16 cellular contexts compared by ENCODE assay signal in the genomic region with DNA sequence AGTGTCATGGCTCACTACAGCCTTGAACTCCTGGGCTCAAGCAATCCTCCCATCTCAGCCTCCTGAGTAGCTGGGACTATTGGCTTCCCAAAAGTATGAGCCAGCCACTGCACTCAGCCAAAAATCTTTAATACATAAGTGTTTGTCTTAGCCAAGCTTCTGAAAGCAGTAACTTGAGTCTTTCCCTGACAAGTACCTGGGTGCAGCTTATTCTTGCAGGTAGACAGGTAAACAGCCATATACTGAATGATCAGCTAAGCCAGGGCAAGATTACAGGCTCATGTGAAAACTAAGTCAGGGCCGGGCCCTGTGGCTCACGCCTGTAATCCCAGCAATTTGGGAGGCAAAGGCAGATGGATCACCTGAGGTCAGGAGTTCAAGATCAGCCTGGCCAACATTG. TPM values are rescaled to one million over a fixed set of nuclear protein-coding genes. Genes with fewer than 3 reads are reported as not detected.
DNase-seq lines count a peak whose midpoint lies in the region; ATAC-seq and TF ChIP-seq lines count a peak whose summit lies in the region.
"Had no signal": no experiment of that assay in that cellular context is flagged by ENCODE, and none has a peak within 500 bp of the region (broad histone marks: within the 10 kb centered on the region; RNA-seq: fewer than 3 reads in every experiment).

No MANE protein-coding gene starts in this region.

- BruUV-seq in MCF 10A (replicated peaks; lab: Mats Ljungman, UMichigan) = no TSS peak

- POLR2A ChIA-PET in MCF 10A (lab: Yijun Ruan, JAX) = interaction anchor here (1.1 to 1.2 kb wide), 2 partner anchors 21 to 32 kb away, joined by 3 to 4 read pairs; no protein-coding TSS in a partner anchor
- POLR2A ChIA-PET in WTC11 (lab: Charles Lee) = no interaction called here
- POLR2A ChIA-PET in CD8-positive, alpha-beta T cell (lab: Charles Lee) = interaction anchor here (0.9 kb wide), 1 partner anchor 38 kb away, joined by 3 read pairs; no protein-coding TSS in a partner anchor

- H3K4me3 Mint-ChIP-seq in MCF 10A (ENCODE audit: unreplicated experiment) = no peak overlapping the region
- H3K4me3 Mint-ChIP-seq in central memory CD8-positive, alpha-beta T cell = no peak overlapping the region
- H3K4me3 Mint-ChIP-seq in WTC11 = no peak overlapping the region
- H3K4me3 Mint-ChIP-seq in CD8-positive, alpha-beta T cell = no peak overlapping the region
- H3K4me3 Mint-ChIP-seq: B cell, H9 had no signal

- H3K9me3 Mint-ChIP-seq in MCF 10A (ENCODE audit: unreplicated experiment) (no peaks in the 10 kb centered on the region), WTC11 (no peaks in the 10 kb centered on the region)
- H3K9me3 Mint-ChIP-seq in central memory CD8-positive, alpha-beta T cell = no peaks in the 10 kb centered on the region
- no peaks in the 10 kb centered on the region for H3K9me3 Mint-ChIP-seq in CD8-positive, alpha-beta T cell
- H3K9me3 Mint-ChIP-seq: CD8-positive, alpha-beta memory T cell; H9; IgD-negative memory B cell had no signal

- DNase-seq in MCF 10A (ENCODE audit: unreplicated experiment) = no peak
- no peak for DNase-seq in breast epithelium (ENCODE audit: low spot score in 2 of 2)
- no peak for DNase-seq in central memory CD8-positive, alpha-beta T cell (ENCODE audit: low spot score in 2 of 2)
- peak; percentile 39 for DNase-seq in mesenteric fat pad (ENCODE audit: low spot score)
- no peak for DNase-seq in upper lobe of right lung
- DNase-seq in WTC11 (ENCODE audit: low spot score) = no peak
- DNase-seq in CD8-positive, alpha-beta T cell = no peak
- DNase-seq: C1 segment of cervical spinal cord; Caco-2; CD8-positive, alpha-beta memory T cell; GM23248; H9 had no signal

- TF ChIP-seq POLR2A in breast epithelium (IDR thresholded peaks at IDR 0.05) = no peak

- peaks cover 91% of the 10 kb centered on the region for H3K36me3 Mint-ChIP-seq in MCF 10A (ENCODE audit: insufficient read depth, unreplicated experiment)
- peaks cover 58% of the 10 kb centered on the region for H3K36me3 Mint-ChIP-seq in central memory CD8-positive, alpha-beta T cell (ENCODE audit: insufficient read depth)
- H3K36me3 Mint-ChIP-seq in WTC11 = peaks cover 35% of the 10 kb centered on the region
- peaks cover 71% of the 10 kb centered on the region for H3K36me3 Mint-ChIP-seq in CD8-positive, alpha-beta T cell

- H3K4me3 ChIP-seq in breast epithelium (no peak overlapping the region), upper lobe of right lung (no peak overlapping the region)
- no peak overlapping the region for H3K4me3 ChIP-seq in CD8-positive, alpha-beta T cell (ENCODE audit: low read depth, low read length)
- H3K4me3 ChIP-seq: GM23248 had no signal

- H3K36me3 ChIP-seq in breast epithelium (no peaks in the 10 kb centered on the region), upper lobe of right lung (peaks cover 80% of the 10 kb centered on the region)
- peaks cover 11% of the 10 kb centered on the region for H3K36me3 ChIP-seq in CD8-positive, alpha-beta T cell (ENCODE audit: insufficient read depth, low read length)

- peaks cover 15% of the 10 kb centered on the region for H3K4me1 Mint-ChIP-seq in MCF 10A (ENCODE audit: insufficient read depth, unreplicated experiment)
- H3K4me1 Mint-ChIP-seq in central memory CD8-positive, alpha-beta T cell = peaks cover 31% of the 10 kb centered on the region
- no peaks in the 10 kb centered on the region for H3K4me1 Mint-ChIP-seq in WTC11
- H3K4me1 Mint-ChIP-seq in CD8-positive, alpha-beta T cell (ENCODE audit: low read depth) = peaks cover 30% of the 10 kb centered on the region
- H3K4me1 Mint-ChIP-seq: H9 had no signal

- H3K27ac ChIP-seq in breast epithelium (no peak overlapping the region), upper lobe of right lung (no peak overlapping the region)
- no peak overlapping the region for H3K27ac ChIP-seq in CD8-positive, alpha-beta T cell (ENCODE audit: low read depth, low read length)
- H3K27ac ChIP-seq: GM23248 had no signal

- no peak for ATAC-seq in central memory CD8-positive, alpha-beta T cell (replicated peaks; ENCODE audit: extremely low read depth, poor library complexity, severe bottlenecking)
- ATAC-seq in upper lobe of right lung (peak; percentile 68), GM18909 (IDR thresholded peaks at IDR 0.05; ENCODE audit: poor library complexity, unreplicated experiment) (no peak), WTC11 (no peak)
- ATAC-seq in CD8-positive, alpha-beta T cell = no peak

- H3K27ac Mint-ChIP-seq in MCF 10A (ENCODE audit: low read depth, unreplicated experiment) (peak overlapping the region; percentile 36), WTC11 (no peak overlapping the region)
- H3K27ac Mint-ChIP-seq in central memory CD8-positive, alpha-beta T cell (ENCODE audit: low read depth) = peak overlapping the region; percentile 85
- no peak overlapping the region for H3K27ac Mint-ChIP-seq in CD8-positive, alpha-beta T cell

- TF ChIP-seq CTCF in MCF 10A (IDR thresholded peaks at IDR 0.05; ENCODE audit: unreplicated experiment) = no peak
- TF ChIP-seq CTCF in breast epithelium (IDR thresholded peaks at IDR 0.05) = no peak
- no peak for TF ChIP-seq CTCF in upper lobe of right lung (IDR thresholded peaks at IDR 0.05)
- TF ChIP-seq CTCF in WTC11 (IDR thresholded peaks at IDR 0.05) = no peak
- TF ChIP-seq CTCF in CD8-positive, alpha-beta T cell (IDR thresholded peaks at IDR 0.05) = no peak

- H3K27me3 ChIP-seq in breast epithelium (no peaks in the 10 kb centered on the region), upper lobe of right lung (no peaks in the 10 kb centered on the region)
- H3K27me3 ChIP-seq in CD8-positive, alpha-beta T cell (ENCODE audit: insufficient read depth, low read length) = no peaks in the 10 kb centered on the region

- CTCF ChIA-PET in MCF 10A (lab: Yijun Ruan, JAX) (interaction anchor here (0.8 to 3.8 kb wide), 3 partner anchors 9 to 20 kb away, joined by 3 to 21 read pairs (median 4); no protein-coding TSS in a partner anchor), WTC11 (lab: Charles Lee) (interaction anchor here (0.7 to 2.3 kb wide), 3 partner anchors 8 to 127 kb away, joined by 3 to 8 read pairs (median 5); partner anchors contain the start of gene MEAF6)
- CTCF ChIA-PET in CD8-positive, alpha-beta T cell (lab: Charles Lee) = interaction anchor here (0.8 to 5.6 kb wide), 4 partner anchors 8 to 52 kb away, joined by 3 to 21 read pairs (median 6); partner anchors contain the start of gene MEAF6

- no peaks in the 10 kb centered on the region for H3K9me3 ChIP-seq in breast epithelium
- no peaks in the 10 kb centered on the region for H3K9me3 ChIP-seq in upper lobe of right lung
- H3K9me3 ChIP-seq in CD8-positive, alpha-beta T cell (ENCODE audit: low read length) = no peaks in the 10 kb centered on the region
- H3K9me3 ChIP-seq: Caco-2 had no signal

- H3K27me3 Mint-ChIP-seq in MCF 10A (ENCODE audit: insufficient read depth, unreplicated experiment) = no peaks in the 10 kb centered on the region
- no peaks in the 10 kb centered on the region for H3K27me3 Mint-ChIP-seq in central memory CD8-positive, alpha-beta T cell
- H3K27me3 Mint-ChIP-seq in WTC11 (ENCODE audit: low read depth) = no peaks in the 10 kb centered on the region
- H3K27me3 Mint-ChIP-seq in CD8-positive, alpha-beta T cell (ENCODE audit: low read depth) = no peaks in the 10 kb centered on the region
- H3K27me3 Mint-ChIP-seq: B cell; CD8-positive, alpha-beta memory T cell; IgD-negative memory B cell had no signal

- H3K4me1 ChIP-seq in breast epithelium = no peaks in the 10 kb centered on the region
- peaks cover 3% of the 10 kb centered on the region for H3K4me1 ChIP-seq in upper lobe of right lung
- H3K4me1 ChIP-seq in CD8-positive, alpha-beta T cell (ENCODE audit: insufficient read depth, low read length) = peaks cover 6% of the 10 kb centered on the region
- H3K4me1 ChIP-seq: Caco-2 had no signal

- intact Hi-C loops in MCF 10A (cut with micrococcal nuclease) (no loop called here), breast epithelium (cut with DNase I; ENCODE audit: low total_unique reads) (no loop called here), upper lobe of right lung (cut with DNase I) (no loop called here)
- intact Hi-C loops in CD8-positive, alpha-beta T cell (cut with DNase I, micrococcal nuclease) = no loop called here

RNA-seq across cellular contexts. Expression of gene MEAF6, which starts 7.8 kb away (rescaled TPM):
- 71.3 and 72.0 TPM in 2 replicates for total RNA-seq in MCF 10A (2022)
- 100 to 1,000 TPM in 1 of 3 donors, 10 to 100 TPM in 2; 78.2 to 140 (median 87.2) TPM for total RNA-seq in breast epithelium
- 43.4 TPM for total RNA-seq in mesenteric fat pad
- total RNA-seq in upper lobe of right lung = 64.5 TPM
- total RNA-seq in WTC11 (2021) = 37.4 to 41.3 TPM (median 41.0 TPM) in 3 replicates
- total RNA-seq in CD8-positive, alpha-beta T cell = 10 to 100 TPM; 43.4 to 46.0 TPM

RNA-seq across cellular contexts. Expression of gene ZC3H12A, which starts 32.4 kb away (rescaled TPM):
- total RNA-seq in MCF 10A (2022) (37.2 and 51.4 TPM in 2 replicates), breast epithelium (10 to 100 TPM in 2 of 3 donors, 1 to 10 TPM in 1; 5.8 to 82.8 (median 76.7) TPM), mesenteric fat pad (34.2 TPM), upper lobe of right lung (22.9 TPM), WTC11 (2021) (8.4 to 10.9 TPM (median 9.6 TPM) in 3 replicates)
- total RNA-seq in CD8-positive, alpha-beta T cell = 100 to 1,000 TPM; 202 to 205 TPM

RNA-seq across cellular contexts. Expression of gene SNIP1, which starts 47.4 kb away (rescaled TPM):
- total RNA-seq in MCF 10A (2022) (26.4 and 32.0 TPM in 2 replicates), breast epithelium (10 to 100 TPM; 11.4 to 22.7 (median 14.7) TPM), mesenteric fat pad (14.4 TPM), upper lobe of right lung (18.6 TPM), WTC11 (2021) (18.3 to 19.7 TPM (median 19.1 TPM) in 3 replicates)
- 10 to 100 TPM; 71.7 to 84.2 TPM for total RNA-seq in CD8-positive, alpha-beta T cell

RNA-seq across cellular contexts. Expression of gene DNALI1, which starts 50.0 kb away (rescaled TPM):
- total RNA-seq in MCF 10A (2022) (not detected in 2 replicates), breast epithelium (10 to 100 TPM in 2 of 3 donors, 1 to 10 TPM in 1; 4.6 to 29.4 (median 20.6) TPM), mesenteric fat pad (3.1 TPM), upper lobe of right lung (13.2 TPM), WTC11 (2021) (10.5 to 14.6 TPM (median 13.5 TPM) in 3 replicates)
- not detected for total RNA-seq in CD8-positive, alpha-beta T cell
- total RNA-seq: B cell; CD8-positive, alpha-beta memory T cell; HT1080 had no signal

Comparison
In these comparisons a context has a peak if more than half of its experiments do, and no peak if none do; other contexts are left out.
1. H3K27ac Mint-ChIP-seq: peak in MCF 10A (single experiment) and central memory CD8-positive, alpha-beta T cell (single experiment); none in WTC11 (single experiment) and CD8-positive, alpha-beta T cell (single experiment).